In the genomic region with DNA sequence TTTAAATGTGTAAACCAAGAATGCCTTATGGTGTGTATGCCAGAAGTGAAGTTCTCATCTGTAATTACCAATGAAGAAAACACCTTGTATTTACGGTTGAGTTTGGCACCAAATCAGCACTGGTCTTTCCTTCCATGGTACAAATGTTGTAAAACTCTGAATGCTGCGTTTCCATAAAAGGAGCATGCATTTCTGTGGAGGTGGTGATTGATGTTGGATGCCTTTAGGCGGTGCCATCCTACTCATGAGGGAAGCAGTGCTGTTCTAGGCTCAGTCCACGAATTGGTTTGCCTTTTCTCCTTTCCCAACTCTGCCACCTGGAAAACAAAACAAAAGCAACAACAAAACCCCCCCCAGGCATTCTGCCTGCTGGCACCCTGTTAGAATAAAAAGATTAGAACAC, we compare ENCODE assay signal across 2 cellular contexts.
TF ChIP-seq lines count a peak whose summit lies in the region.

No MANE protein-coding gene starts in this region.

TF ChIP-seq in SK-N-SH, 30 proteins besides CTCF, POLR2A, EP300 and RAD21 (continued from another document):
- TF ChIP-seq, protein P1, sequence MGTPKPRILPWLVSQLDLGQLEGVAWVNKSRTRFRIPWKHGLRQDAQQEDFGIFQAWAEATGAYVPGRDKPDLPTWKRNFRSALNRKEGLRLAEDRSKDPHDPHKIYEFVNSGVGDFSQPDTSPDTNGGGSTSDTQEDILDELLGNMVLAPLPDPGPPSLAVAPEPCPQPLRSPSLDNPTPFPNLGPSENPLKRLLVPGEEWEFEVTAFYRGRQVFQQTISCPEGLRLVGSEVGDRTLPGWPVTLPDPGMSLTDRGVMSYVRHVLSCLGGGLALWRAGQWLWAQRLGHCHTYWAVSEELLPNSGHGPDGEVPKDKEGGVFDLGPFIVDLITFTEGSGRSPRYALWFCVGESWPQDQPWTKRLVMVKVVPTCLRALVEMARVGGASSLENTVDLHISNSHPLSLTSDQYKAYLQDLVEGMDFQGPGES (IDR thresholded peaks at IDR 0.05; ENCODE audit: low read depth, low read length), result no peak
- TF ChIP-seq, protein P2, sequence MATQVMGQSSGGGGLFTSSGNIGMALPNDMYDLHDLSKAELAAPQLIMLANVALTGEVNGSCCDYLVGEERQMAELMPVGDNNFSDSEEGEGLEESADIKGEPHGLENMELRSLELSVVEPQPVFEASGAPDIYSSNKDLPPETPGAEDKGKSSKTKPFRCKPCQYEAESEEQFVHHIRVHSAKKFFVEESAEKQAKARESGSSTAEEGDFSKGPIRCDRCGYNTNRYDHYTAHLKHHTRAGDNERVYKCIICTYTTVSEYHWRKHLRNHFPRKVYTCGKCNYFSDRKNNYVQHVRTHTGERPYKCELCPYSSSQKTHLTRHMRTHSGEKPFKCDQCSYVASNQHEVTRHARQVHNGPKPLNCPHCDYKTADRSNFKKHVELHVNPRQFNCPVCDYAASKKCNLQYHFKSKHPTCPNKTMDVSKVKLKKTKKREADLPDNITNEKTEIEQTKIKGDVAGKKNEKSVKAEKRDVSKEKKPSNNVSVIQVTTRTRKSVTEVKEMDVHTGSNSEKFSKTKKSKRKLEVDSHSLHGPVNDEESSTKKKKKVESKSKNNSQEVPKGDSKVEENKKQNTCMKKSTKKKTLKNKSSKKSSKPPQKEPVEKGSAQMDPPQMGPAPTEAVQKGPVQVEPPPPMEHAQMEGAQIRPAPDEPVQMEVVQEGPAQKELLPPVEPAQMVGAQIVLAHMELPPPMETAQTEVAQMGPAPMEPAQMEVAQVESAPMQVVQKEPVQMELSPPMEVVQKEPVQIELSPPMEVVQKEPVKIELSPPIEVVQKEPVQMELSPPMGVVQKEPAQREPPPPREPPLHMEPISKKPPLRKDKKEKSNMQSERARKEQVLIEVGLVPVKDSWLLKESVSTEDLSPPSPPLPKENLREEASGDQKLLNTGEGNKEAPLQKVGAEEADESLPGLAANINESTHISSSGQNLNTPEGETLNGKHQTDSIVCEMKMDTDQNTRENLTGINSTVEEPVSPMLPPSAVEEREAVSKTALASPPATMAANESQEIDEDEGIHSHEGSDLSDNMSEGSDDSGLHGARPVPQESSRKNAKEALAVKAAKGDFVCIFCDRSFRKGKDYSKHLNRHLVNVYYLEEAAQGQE (IDR thresholded peaks at IDR 0.05; ENCODE audit: low read depth, low read length), result no peak
- no peak for TF ChIP-seq SIN3A (IDR thresholded peaks at IDR 0.05; ENCODE audit: borderline replicate concordance, low read depth, low read length)
- TF ChIP-seq NFIC (IDR thresholded peaks at IDR 0.05; ENCODE audit: borderline replicate concordance), result no peak

TF ChIP-seq in SK-N-SH treated with all-trans-retinoic acid at 6 μM for 48 hours, 23 proteins besides CTCF, POLR2A, EP300 and RAD21 (continued from another document):
- TF ChIP-seq, protein P3, sequence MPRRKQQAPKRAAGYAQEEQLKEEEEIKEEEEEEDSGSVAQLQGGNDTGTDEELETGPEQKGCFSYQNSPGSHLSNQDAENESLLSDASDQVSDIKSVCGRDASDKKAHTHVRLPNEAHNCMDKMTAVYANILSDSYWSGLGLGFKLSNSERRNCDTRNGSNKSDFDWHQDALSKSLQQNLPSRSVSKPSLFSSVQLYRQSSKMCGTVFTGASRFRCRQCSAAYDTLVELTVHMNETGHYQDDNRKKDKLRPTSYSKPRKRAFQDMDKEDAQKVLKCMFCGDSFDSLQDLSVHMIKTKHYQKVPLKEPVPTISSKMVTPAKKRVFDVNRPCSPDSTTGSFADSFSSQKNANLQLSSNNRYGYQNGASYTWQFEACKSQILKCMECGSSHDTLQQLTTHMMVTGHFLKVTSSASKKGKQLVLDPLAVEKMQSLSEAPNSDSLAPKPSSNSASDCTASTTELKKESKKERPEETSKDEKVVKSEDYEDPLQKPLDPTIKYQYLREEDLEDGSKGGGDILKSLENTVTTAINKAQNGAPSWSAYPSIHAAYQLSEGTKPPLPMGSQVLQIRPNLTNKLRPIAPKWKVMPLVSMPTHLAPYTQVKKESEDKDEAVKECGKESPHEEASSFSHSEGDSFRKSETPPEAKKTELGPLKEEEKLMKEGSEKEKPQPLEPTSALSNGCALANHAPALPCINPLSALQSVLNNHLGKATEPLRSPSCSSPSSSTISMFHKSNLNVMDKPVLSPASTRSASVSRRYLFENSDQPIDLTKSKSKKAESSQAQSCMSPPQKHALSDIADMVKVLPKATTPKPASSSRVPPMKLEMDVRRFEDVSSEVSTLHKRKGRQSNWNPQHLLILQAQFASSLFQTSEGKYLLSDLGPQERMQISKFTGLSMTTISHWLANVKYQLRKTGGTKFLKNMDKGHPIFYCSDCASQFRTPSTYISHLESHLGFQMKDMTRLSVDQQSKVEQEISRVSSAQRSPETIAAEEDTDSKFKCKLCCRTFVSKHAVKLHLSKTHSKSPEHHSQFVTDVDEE (CRISPR knock-in tag; IDR thresholded peaks at IDR 0.05), result no peak
- TF ChIP-seq ZNF565 (CRISPR knock-in tag; conservative IDR thresholded peaks at IDR 0.05; ENCODE audit: low read depth), result no peak
- TF ChIP-seq BACH2 (CRISPR knock-in tag; IDR thresholded peaks at IDR 0.05; ENCODE audit: borderline replicate concordance), result no peak
- no peak for TF ChIP-seq TOX (CRISPR knock-in tag; IDR thresholded peaks at IDR 0.05; ENCODE audit: borderline replicate concordance)
- no peak for TF ChIP-seq ARNTL (CRISPR knock-in tag; IDR thresholded peaks at IDR 0.05; ENCODE audit: borderline replicate concordance, low read depth)
- no peak for TF ChIP-seq ZNF8 (CRISPR knock-in tag; IDR thresholded peaks at IDR 0.05)
- TF ChIP-seq, protein P4, sequence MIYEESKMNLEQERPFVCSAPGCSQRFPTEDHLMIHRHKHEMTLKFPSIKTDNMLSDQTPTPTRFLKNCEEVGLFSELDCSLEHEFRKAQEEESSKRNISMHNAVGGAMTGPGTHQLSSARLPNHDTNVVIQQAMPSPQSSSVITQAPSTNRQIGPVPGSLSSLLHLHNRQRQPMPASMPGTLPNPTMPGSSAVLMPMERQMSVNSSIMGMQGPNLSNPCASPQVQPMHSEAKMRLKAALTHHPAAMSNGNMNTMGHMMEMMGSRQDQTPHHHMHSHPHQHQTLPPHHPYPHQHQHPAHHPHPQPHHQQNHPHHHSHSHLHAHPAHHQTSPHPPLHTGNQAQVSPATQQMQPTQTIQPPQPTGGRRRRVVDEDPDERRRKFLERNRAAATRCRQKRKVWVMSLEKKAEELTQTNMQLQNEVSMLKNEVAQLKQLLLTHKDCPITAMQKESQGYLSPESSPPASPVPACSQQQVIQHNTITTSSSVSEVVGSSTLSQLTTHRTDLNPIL (CRISPR knock-in tag; IDR thresholded peaks at IDR 0.05; ENCODE audit: low read depth), result no peak
TF ChIP-seq in SK-N-SH treated with all-trans-retinoic acid at 6 μM for 48 hours: peak in this region for 0.
